8 cellular contexts compared by ENCODE assay signal in the genomic region with DNA sequence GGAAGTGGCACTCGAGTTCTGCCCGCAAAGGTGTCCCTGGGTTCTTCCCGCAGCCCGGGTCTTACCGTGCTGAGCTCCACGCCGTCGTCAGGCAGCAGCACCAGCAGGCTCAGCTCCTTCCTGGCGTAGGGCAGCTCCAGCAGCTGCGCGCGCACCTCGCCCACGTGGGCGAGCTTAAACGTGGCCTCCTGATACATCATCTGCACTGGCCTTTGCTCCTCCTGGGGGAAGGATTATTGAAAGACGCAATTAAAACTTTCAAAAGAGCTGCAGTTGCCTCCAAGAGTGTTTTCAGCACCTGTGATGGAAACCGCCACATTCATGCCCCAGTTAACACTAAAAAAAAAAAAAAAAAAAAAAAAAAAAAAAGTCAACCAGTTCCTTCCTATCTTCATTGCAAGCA. TPM values are rescaled to one million over a fixed set of nuclear protein-coding genes. Genes with fewer than 3 reads are reported as not detected.
DNase-seq lines count a peak whose midpoint lies in the region; ATAC-seq and TF ChIP-seq lines count a peak whose summit lies in the region.

No MANE protein-coding gene starts in this region.

- peaks cover 47% of the 10 kb centered on the region for H3K4me1 Mint-ChIP-seq in activated T-cell treated with anti-CD3 and anti-CD28 coated beads, Interleukin-2, amount 50 U/mL, for 4 hours (ENCODE audit: low read depth)

- TF ChIP-seq POLR2A in GM18505 (IDR thresholded peaks at IDR 0.05; ENCODE audit: borderline replicate concordance, extremely low read depth, insufficient read depth, insufficient read length), result peak; percentile 55
- no peak for TF ChIP-seq POLR2A in ovary (IDR thresholded peaks at IDR 0.05)

- intact Hi-C loops in ovary (cut with DNase I), result no loop called here

- ATAC-seq in GM18505 (IDR thresholded peaks at IDR 0.05; ENCODE audit: unreplicated experiment) (peak; percentile 54), GM21447 (IDR thresholded peaks at IDR 0.05; ENCODE audit: unreplicated experiment) (no peak), HG02623 (IDR thresholded peaks at IDR 0.05; ENCODE audit: unreplicated experiment) (no peak)
- peak; percentile 88 to 95 for ATAC-seq in activated T-cell treated with anti-CD3 and anti-CD28 coated beads, Interleukin-2, amount 50 U/mL, for 4 hours

- H3K27me3 Mint-ChIP-seq in activated T-cell treated with anti-CD3 and anti-CD28 coated beads, Interleukin-2, amount 50 U/mL, for 4 hours (ENCODE audit: low read depth), result no peaks in the 10 kb centered on the region

- TF ChIP-seq CTCF in ovary (IDR thresholded peaks at IDR 0.05), result no peak

- DNase-seq in NCI-H187 (lab: John Stamatoyannopoulos, UW), result peak; percentile 30 to 80
- peak; percentile 54 for DNase-seq in activated T-cell treated with anti-CD3 and anti-CD28 coated beads, Interleukin-2, amount 50 U/mL, for 4 hours
- peak in 2 of 3 donors; percentile 63 to 64 for DNase-seq in stimulated activated CD4-positive, alpha-beta T cell treated with anti-CD3 and anti-CD28 coated beads, Interleukin-12 subunit alpha, Interleukin-12 subunit beta, amount 100 ng/mL, for 48 hours (ENCODE audit: low read depth in 2 of 3, low spot score in 1 of 3)
- no peak for DNase-seq in ovary
- DNase-seq in KG1 (lab: John Stamatoyannopoulos, UW), result no peak

- no peaks in the 10 kb centered on the region for H3K4me1 ChIP-seq in ovary (ENCODE audit: insufficient read depth)

- H3K36me3 Mint-ChIP-seq in activated T-cell treated with anti-CD3 and anti-CD28 coated beads, Interleukin-2, amount 50 U/mL, for 4 hours (ENCODE audit: insufficient read depth), result peaks cover 57% of the 10 kb centered on the region

- H3K9me3 Mint-ChIP-seq in activated T-cell treated with anti-CD3 and anti-CD28 coated beads, Interleukin-2, amount 50 U/mL, for 4 hours, result no peaks in the 10 kb centered on the region

- no peak overlapping the region for H3K4me3 ChIP-seq in ovary

- H3K9me3 ChIP-seq in ovary, result no peaks in the 10 kb centered on the region

- H3K4me3 Mint-ChIP-seq in activated T-cell treated with anti-CD3 and anti-CD28 coated beads, Interleukin-2, amount 50 U/mL, for 4 hours, result peak overlapping the region; percentile 71

- no peaks in the 10 kb centered on the region for H3K27me3 ChIP-seq in ovary

- 91 to 93% (median 93%) methylated on average over 18 of the region's 18 CpGs for WGBS in ovary, 3 donors

- no peak overlapping the region for H3K27ac ChIP-seq in ovary

- TF ChIP-seq EP300 in ovary (IDR thresholded peaks at IDR 0.05), result no peak

- no peaks in the 10 kb centered on the region for H3K36me3 ChIP-seq in ovary

RNA-seq across cellular contexts. Expression of a gene that starts 11.3 kb away (rescaled TPM):
- total RNA-seq in activated T-cell treated with anti-CD3 and anti-CD28 coated beads, Interleukin-2, amount 50 U/mL, for 4 hours, result 10 to 100 TPM; 41.0 to 48.0 (median 42.4) TPM
- 10 to 100 TPM in 2 of 7 donors, 1 to 10 TPM in 5; 3.0 to 14.6 (median 3.8) TPM for total RNA-seq in ovary
- polyA plus RNA-seq in ovary, result 1 to 10 TPM; 1.9 to 6.9 TPM

RNA-seq across cellular contexts. Expression of a gene that starts 50.1 kb away (rescaled TPM):
- total RNA-seq in activated T-cell treated with anti-CD3 and anti-CD28 coated beads, Interleukin-2, amount 50 U/mL, for 4 hours, result 10 to 100 TPM; 16.7 to 19.3 (median 18.0) TPM
- 10 to 100 TPM; 13.5 to 38.1 (median 27.7) TPM for total RNA-seq in ovary
- polyA plus RNA-seq in ovary, result 10 to 100 TPM; 25.9 to 57.0 TPM

Comparison
In these comparisons a context has a peak if more than half of its experiments do, and no peak if none do; other contexts are left out.
1. ATAC-seq: peak in GM18505 (single experiment) and activated T-cell treated with anti-CD3 and anti-CD28 coated beads, Interleukin-2, amount 50 U/mL, for 4 hours (2 of 2); none in GM21447 (single experiment) and HG02623 (single experiment).
2. DNase-seq: peak in NCI-H187 (2 of 2), activated T-cell treated with anti-CD3 and anti-CD28 coated beads, Interleukin-2, amount 50 U/mL, for 4 hours (single experiment) and stimulated activated CD4-positive, alpha-beta T cell treated with anti-CD3 and anti-CD28 coated beads, Interleukin-12 subunit alpha, Interleukin-12 subunit beta, amount 100 ng/mL, for 48 hours (2 of 3); none in ovary (0 of 5) and KG1 (single experiment).